Comparison of ENCODE assay signal across 1 cellular context in the genomic region with DNA sequence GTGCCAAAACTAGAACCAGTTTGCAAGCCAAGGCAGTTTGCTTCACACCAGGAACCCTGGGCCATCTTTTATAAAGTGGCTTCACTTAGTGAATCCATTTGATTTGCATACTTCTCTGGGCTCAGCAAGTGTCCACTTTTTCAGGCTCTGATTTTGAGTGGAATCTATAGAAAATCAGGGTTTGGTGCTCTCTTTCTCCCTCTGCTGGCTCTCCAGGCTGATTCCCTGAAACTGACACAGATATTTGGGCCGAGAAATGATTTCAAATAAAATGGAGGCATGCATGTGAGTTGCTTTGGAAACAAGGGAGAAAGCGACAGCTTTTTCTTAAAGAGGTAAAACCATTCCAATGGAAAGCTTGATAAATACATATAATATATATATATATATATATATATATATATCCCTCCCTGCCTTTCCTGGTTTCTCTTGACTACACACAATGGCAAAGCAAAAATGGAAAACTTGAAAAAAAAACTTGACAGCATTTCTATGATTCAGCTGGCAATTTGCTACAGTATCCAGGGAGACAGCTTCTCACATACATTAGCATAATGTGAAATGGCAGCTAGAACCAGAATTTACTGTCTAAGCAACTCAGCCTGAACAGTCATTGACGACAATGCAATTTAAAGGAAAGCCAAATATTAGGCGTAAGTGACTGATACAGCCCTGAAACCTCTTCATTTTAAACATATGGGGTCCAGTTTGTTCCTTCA.
TF ChIP-seq lines count a peak whose summit lies in the region.

No MANE protein-coding gene starts in this region.

TF ChIP-seq in HCT116, 20 proteins besides CTCF, POLR2A, EP300 and RAD21 (continued from another document):
- TF ChIP-seq, protein P1, sequence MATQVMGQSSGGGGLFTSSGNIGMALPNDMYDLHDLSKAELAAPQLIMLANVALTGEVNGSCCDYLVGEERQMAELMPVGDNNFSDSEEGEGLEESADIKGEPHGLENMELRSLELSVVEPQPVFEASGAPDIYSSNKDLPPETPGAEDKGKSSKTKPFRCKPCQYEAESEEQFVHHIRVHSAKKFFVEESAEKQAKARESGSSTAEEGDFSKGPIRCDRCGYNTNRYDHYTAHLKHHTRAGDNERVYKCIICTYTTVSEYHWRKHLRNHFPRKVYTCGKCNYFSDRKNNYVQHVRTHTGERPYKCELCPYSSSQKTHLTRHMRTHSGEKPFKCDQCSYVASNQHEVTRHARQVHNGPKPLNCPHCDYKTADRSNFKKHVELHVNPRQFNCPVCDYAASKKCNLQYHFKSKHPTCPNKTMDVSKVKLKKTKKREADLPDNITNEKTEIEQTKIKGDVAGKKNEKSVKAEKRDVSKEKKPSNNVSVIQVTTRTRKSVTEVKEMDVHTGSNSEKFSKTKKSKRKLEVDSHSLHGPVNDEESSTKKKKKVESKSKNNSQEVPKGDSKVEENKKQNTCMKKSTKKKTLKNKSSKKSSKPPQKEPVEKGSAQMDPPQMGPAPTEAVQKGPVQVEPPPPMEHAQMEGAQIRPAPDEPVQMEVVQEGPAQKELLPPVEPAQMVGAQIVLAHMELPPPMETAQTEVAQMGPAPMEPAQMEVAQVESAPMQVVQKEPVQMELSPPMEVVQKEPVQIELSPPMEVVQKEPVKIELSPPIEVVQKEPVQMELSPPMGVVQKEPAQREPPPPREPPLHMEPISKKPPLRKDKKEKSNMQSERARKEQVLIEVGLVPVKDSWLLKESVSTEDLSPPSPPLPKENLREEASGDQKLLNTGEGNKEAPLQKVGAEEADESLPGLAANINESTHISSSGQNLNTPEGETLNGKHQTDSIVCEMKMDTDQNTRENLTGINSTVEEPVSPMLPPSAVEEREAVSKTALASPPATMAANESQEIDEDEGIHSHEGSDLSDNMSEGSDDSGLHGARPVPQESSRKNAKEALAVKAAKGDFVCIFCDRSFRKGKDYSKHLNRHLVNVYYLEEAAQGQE (IDR thresholded peaks at IDR 0.05; ENCODE audit: low read depth), result no peak
